ENCODE assay signal across 26 cellular contexts in genomic region chr17:59545942-59546341, GRCh38.
"Had no signal": no experiment of that assay in that cellular context is flagged by ENCODE, and none has a peak within 500 bp of the region (broad histone marks: within the 10 kb centered on the region; RNA-seq: fewer than 3 reads in every experiment).

No MANE protein-coding gene starts in this region.

- H3K9me3 Mint-ChIP-seq: immature natural killer cell; mesothelial cell of epicardium; naive B cell; natural killer cell treated with Interleukin-12 subunit alpha and Interleukin-12 subunit beta and Interleukin-15 and Interleukin-18, amount 100 ng/mL, for 72 hours; neural crest cell; stimulated activated effector memory CD8-positive, alpha-beta T cell treated with anti-CD3 and anti-CD28 coated beads, Interleukin-12 subunit alpha, Interleukin-12 subunit beta, amount 100 ng/mL, for 72 hours; stimulated activated naive CD8-positive, alpha-beta T cell treated with anti-CD3 and anti-CD28 coated beads, Interleukin-15, amount 100 ng/mL, for 72 hours; type B pancreatic cell had no signal

- H3K9me3 ChIP-seq: left ventricle myocardium inferior, right atrium auricular region, spleen, tibial nerve, uterus had no signal

- DNase-seq: hypothalamus; immature natural killer cell; kidney; left ventricle myocardium inferior; mesendoderm; naive B cell; nucleus accumbens; spleen; stimulated activated CD4-positive, alpha-beta T cell treated with anti-CD3 and anti-CD28 coated beads, Interleukin-4, amount 100 ng/mL, for 24 hours; stimulated activated naive CD4-positive, alpha-beta T cell treated with Interleukin-2 at 50 U/mL for 16 hours; stimulated activated naive CD8-positive, alpha-beta T cell treated with anti-CD3 and anti-CD28 coated beads, Interleukin-15, amount 100 ng/mL, for 72 hours; substantia nigra; uterus had no signal

- H3K4me3 ChIP-seq: left ventricle myocardium inferior, lung, right atrium auricular region, skin epidermis, spleen, tibial nerve, uterus had no signal

- H2AFZ ChIP-seq: parathyroid adenoma had no signal

- H3K36me3 Mint-ChIP-seq: immature natural killer cell; mesothelial cell of epicardium; naive B cell; natural killer cell treated with Interleukin-12 subunit alpha and Interleukin-12 subunit beta and Interleukin-15 and Interleukin-18, amount 100 ng/mL, for 72 hours; stimulated activated effector memory CD8-positive, alpha-beta T cell treated with anti-CD3 and anti-CD28 coated beads, Interleukin-12 subunit alpha, Interleukin-12 subunit beta, amount 100 ng/mL, for 72 hours; type B pancreatic cell had no signal

- H3K27ac ChIP-seq: left ventricle myocardium inferior, parathyroid adenoma, right atrium auricular region, skin epidermis, spleen, tibial nerve, uterus had no signal

- ATAC-seq: natural killer cell treated with Interleukin-12 subunit alpha and Interleukin-12 subunit beta and Interleukin-15 and Interleukin-18, amount 100 ng/mL, for 72 hours; sciatic nerve; stimulated activated effector memory CD8-positive, alpha-beta T cell treated with anti-CD3 and anti-CD28 coated beads, Interleukin-12 subunit alpha, Interleukin-12 subunit beta, amount 100 ng/mL, for 72 hours; stimulated activated naive CD8-positive, alpha-beta T cell treated with anti-CD3 and anti-CD28 coated beads, Interleukin-15, amount 100 ng/mL, for 72 hours had no signal

- H3K27me3 Mint-ChIP-seq: naive B cell had no signal

- H3K27ac Mint-ChIP-seq: immature natural killer cell; naive B cell; natural killer cell treated with Interleukin-12 subunit alpha and Interleukin-12 subunit beta and Interleukin-15 and Interleukin-18, amount 100 ng/mL, for 72 hours; progenitor cell of endocrine pancreas; stimulated activated effector memory CD8-positive, alpha-beta T cell treated with anti-CD3 and anti-CD28 coated beads, Interleukin-12 subunit alpha, Interleukin-12 subunit beta, amount 100 ng/mL, for 72 hours; stimulated activated naive CD8-positive, alpha-beta T cell treated with anti-CD3 and anti-CD28 coated beads, Interleukin-15, amount 100 ng/mL, for 72 hours; type B pancreatic cell had no signal

- H3K4me1 Mint-ChIP-seq: immature natural killer cell; stimulated activated effector memory CD8-positive, alpha-beta T cell treated with anti-CD3 and anti-CD28 coated beads, Interleukin-12 subunit alpha, Interleukin-12 subunit beta, amount 100 ng/mL, for 72 hours; stimulated activated naive CD8-positive, alpha-beta T cell treated with anti-CD3 and anti-CD28 coated beads, Interleukin-15, amount 100 ng/mL, for 72 hours had no signal

- H3K4me1 ChIP-seq: left ventricle myocardium inferior, parathyroid adenoma, right atrium auricular region, tibial nerve, uterus had no signal

- H3K36me3 ChIP-seq: left ventricle myocardium inferior, right atrium auricular region, spleen, tibial nerve, uterus had no signal

- H3K4me3 Mint-ChIP-seq: immature natural killer cell; mesothelial cell of epicardium; naive B cell; natural killer cell treated with Interleukin-12 subunit alpha and Interleukin-12 subunit beta and Interleukin-15 and Interleukin-18, amount 100 ng/mL, for 72 hours; neural crest cell; stimulated activated effector memory CD8-positive, alpha-beta T cell treated with anti-CD3 and anti-CD28 coated beads, Interleukin-12 subunit alpha, Interleukin-12 subunit beta, amount 100 ng/mL, for 72 hours; stimulated activated naive CD8-positive, alpha-beta T cell treated with anti-CD3 and anti-CD28 coated beads, Interleukin-15, amount 100 ng/mL, for 72 hours; type B pancreatic cell had no signal

- FAIRE-seq: islet of Langerhans, kidney had no signal

- H3K79me2 ChIP-seq: parathyroid adenoma had no signal

- H3K9ac ChIP-seq: parathyroid adenoma had no signal

- H3K27me3 ChIP-seq: right atrium auricular region, spleen, tibial nerve, uterus had no signal
